Comparison of ENCODE assay signal across 9 cellular contexts in the genomic region with DNA sequence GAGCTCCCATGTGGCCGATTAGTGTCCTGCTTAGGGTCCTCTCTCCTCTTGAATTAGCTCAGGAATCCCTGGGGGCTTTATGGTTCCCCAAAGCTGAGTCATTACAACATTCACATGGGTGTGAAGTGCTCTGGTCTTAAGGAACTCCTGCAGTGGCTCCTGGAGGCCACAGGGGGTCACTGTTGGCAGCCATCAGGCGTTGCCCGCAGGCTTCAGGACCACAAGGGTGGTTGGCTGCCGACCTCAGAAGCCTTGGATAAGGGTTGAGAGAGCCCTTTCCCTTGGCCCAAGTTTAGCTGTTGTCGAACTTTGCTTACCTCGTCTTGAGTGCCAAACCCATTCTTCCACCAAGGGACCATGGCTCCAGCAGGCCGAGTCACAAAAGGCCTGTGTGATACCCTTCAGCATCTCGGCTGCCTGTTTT.
DNase-seq lines count a peak whose midpoint lies in the region; ATAC-seq and FAIRE-seq lines count a peak whose summit lies in the region.
"Had no signal": no experiment of that assay in that cellular context is flagged by ENCODE, and none has a peak within 500 bp of the region (broad histone marks: within the 10 kb centered on the region; RNA-seq: fewer than 3 reads in every experiment).

No MANE protein-coding gene starts in this region.

- no peak overlapping the region for H2BK120ac ChIP-seq in mesendoderm (ENCODE audit: low read depth, low read length)

- no peaks in the 10 kb centered on the region for H3K4me1 Mint-ChIP-seq in effector memory CD8-positive, alpha-beta T cell (ENCODE audit: low read depth in 2 of 2)

- no peak overlapping the region for H3K4me2 ChIP-seq in mesendoderm (ENCODE audit: low read length)

- DNase-seq in NCI-H2227 (lab: John Stamatoyannopoulos, UW; ENCODE audit: unreplicated experiment) = peak; percentile 43
- DNase-seq in NCI-H2227 treated with DMSO at 0.1 percent for 48 hours (lab: John Stamatoyannopoulos, UW) = no peak
- DNase-seq in SKM-1 treated with dmso at 0.1 percent for 144 hours (lab: John Stamatoyannopoulos, UW; ENCODE audit: unreplicated experiment) = peak; percentile 68
- DNase-seq in effector memory CD8-positive, alpha-beta T cell = peak in 2 of 3 experiments; percentile 4 to 11
- DNase-seq in mesendoderm = peak; percentile 95
- peak; percentile 71 for DNase-seq in urothelium cell line (ENCODE audit: low spot score)

- H2BK15ac ChIP-seq in mesendoderm (replicated peaks; ENCODE audit: low read depth) = no peak overlapping the region

- H3K79me1 ChIP-seq in mesendoderm (ENCODE audit: low read length) = no peaks in the 10 kb centered on the region

- no peak overlapping the region for H3K4ac ChIP-seq in mesendoderm (ENCODE audit: low read depth, low read length)

- peaks cover 2% of the 10 kb centered on the region for H3K4me1 ChIP-seq in mesendoderm (ENCODE audit: control insufficient read depth, low read depth, low read length)

- no peaks in the 10 kb centered on the region for H3K9me3 Mint-ChIP-seq in effector memory CD8-positive, alpha-beta T cell

- H3K23ac ChIP-seq in mesendoderm (ENCODE audit: low read length) = no peak overlapping the region

- H3K27me3 ChIP-seq in mesendoderm (ENCODE audit: insufficient read depth, low read length, poor library complexity) = no peaks in the 10 kb centered on the region

- no peak overlapping the region for H2AK5ac ChIP-seq in mesendoderm (ENCODE audit: low read length)

- no peak overlapping the region for H3K27ac Mint-ChIP-seq in effector memory CD8-positive, alpha-beta T cell

- peaks cover 0 to 12% of the 10 kb centered on the region in 2 donors for H3K27me3 Mint-ChIP-seq in effector memory CD8-positive, alpha-beta T cell

- no peak overlapping the region for H3K18ac ChIP-seq in mesendoderm (ENCODE audit: low read length)

- no peak overlapping the region for H4K5ac ChIP-seq in mesendoderm (ENCODE audit: low read length)

- no peaks in the 10 kb centered on the region for H3K79me2 ChIP-seq in mesendoderm (ENCODE audit: control insufficient read depth, insufficient read depth, low read length)

- H3K36me3 ChIP-seq in mesendoderm (ENCODE audit: control insufficient read depth, insufficient read depth, low read length) = no peaks in the 10 kb centered on the region

- no peak overlapping the region for H3K9ac ChIP-seq in mesendoderm (ENCODE audit: low read length)

- H3K27ac ChIP-seq in mesendoderm (ENCODE audit: low read depth, low read length) = no peak overlapping the region

- peak overlapping the region; percentile 67 for H3K56ac ChIP-seq in mesendoderm (ENCODE audit: low read length)

- FAIRE-seq in urothelium cell line (lab: Jason Lieb, UNC) = no peak
- FAIRE-seq: G401.6 had no signal

- H2BK5ac ChIP-seq in mesendoderm (ENCODE audit: low read length) = peak overlapping the region; percentile 23

- H3K4me3 Mint-ChIP-seq in effector memory CD8-positive, alpha-beta T cell = no peak overlapping the region

- H3K36me3 Mint-ChIP-seq in effector memory CD8-positive, alpha-beta T cell (ENCODE audit: insufficient read depth) = no peaks in the 10 kb centered on the region

- no peak overlapping the region for H4K8ac ChIP-seq in mesendoderm (ENCODE audit: low read depth, low read length)

- H3K4me3 ChIP-seq in mesendoderm (ENCODE audit: low read length) = no peak overlapping the region

- ATAC-seq in GM21528 (IDR thresholded peaks at IDR 0.05; ENCODE audit: low FRiP score, unreplicated experiment) (peak; percentile 72), HG03575 (IDR thresholded peaks at IDR 0.05; ENCODE audit: extremely low read depth, insufficient number of reproducible peaks, low FRiP score, unreplicated experiment) (peak; percentile 57)
- peak; percentile 56 for ATAC-seq in effector memory CD8-positive, alpha-beta T cell (replicated peaks)

- no CpG with 5 or more reads among the region's 8 CpGs for WGBS in mesendoderm (ENCODE audit: extremely low coverage, insufficient coverage, low lambda C conversion rate)
